In genomic region chr3:97662808-97663207, GRCh38 we compare ENCODE assay signal across 1 cellular context.
TF ChIP-seq lines count a peak whose summit lies in the region.

No MANE protein-coding gene starts in this region.

TF ChIP-seq in WTC11, 78 proteins besides CTCF, POLR2A, EP300 and RAD21:
- TF ChIP-seq, protein P1, sequence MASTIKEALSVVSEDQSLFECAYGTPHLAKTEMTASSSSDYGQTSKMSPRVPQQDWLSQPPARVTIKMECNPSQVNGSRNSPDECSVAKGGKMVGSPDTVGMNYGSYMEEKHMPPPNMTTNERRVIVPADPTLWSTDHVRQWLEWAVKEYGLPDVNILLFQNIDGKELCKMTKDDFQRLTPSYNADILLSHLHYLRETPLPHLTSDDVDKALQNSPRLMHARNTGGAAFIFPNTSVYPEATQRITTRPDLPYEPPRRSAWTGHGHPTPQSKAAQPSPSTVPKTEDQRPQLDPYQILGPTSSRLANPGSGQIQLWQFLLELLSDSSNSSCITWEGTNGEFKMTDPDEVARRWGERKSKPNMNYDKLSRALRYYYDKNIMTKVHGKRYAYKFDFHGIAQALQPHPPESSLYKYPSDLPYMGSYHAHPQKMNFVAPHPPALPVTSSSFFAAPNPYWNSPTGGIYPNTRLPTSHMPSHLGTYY (CRISPR knock-in tag; IDR thresholded peaks at IDR 0.05), result no peak
- TF ChIP-seq, protein P2, sequence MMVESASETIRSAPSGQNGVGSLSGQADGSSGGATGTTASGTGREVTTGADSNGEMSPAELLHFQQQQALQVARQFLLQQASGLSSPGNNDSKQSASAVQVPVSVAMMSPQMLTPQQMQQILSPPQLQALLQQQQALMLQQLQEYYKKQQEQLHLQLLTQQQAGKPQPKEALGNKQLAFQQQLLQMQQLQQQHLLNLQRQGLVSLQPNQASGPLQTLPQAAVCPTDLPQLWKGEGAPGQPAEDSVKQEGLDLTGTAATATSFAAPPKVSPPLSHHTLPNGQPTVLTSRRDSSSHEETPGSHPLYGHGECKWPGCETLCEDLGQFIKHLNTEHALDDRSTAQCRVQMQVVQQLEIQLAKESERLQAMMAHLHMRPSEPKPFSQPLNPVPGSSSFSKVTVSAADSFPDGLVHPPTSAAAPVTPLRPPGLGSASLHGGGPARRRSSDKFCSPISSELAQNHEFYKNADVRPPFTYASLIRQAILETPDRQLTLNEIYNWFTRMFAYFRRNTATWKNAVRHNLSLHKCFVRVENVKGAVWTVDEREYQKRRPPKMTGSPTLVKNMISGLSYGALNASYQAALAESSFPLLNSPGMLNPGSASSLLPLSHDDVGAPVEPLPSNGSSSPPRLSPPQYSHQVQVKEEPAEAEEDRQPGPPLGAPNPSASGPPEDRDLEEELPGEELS (CRISPR knock-in tag; IDR thresholded peaks at IDR 0.05), result peak; percentile 94; the same call in 1 of the 2 replicates
- TF ChIP-seq, protein P3, sequence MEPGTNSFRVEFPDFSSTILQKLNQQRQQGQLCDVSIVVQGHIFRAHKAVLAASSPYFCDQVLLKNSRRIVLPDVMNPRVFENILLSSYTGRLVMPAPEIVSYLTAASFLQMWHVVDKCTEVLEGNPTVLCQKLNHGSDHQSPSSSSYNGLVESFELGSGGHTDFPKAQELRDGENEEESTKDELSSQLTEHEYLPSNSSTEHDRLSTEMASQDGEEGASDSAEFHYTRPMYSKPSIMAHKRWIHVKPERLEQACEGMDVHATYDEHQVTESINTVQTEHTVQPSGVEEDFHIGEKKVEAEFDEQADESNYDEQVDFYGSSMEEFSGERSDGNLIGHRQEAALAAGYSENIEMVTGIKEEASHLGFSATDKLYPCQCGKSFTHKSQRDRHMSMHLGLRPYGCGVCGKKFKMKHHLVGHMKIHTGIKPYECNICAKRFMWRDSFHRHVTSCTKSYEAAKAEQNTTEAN (CRISPR knock-in tag; IDR thresholded peaks at IDR 0.05), result no peak
- no peak for TF ChIP-seq OVOL2 (CRISPR knock-in tag; IDR thresholded peaks at IDR 0.05; ENCODE audit: borderline replicate concordance)
- no peak for TF ChIP-seq NR2C2 (CRISPR knock-in tag; IDR thresholded peaks at IDR 0.05)
- TF ChIP-seq JUN (CRISPR knock-in tag; IDR thresholded peaks at IDR 0.05), result no peak
- TF ChIP-seq ZNF423 (CRISPR knock-in tag; IDR thresholded peaks at IDR 0.05), result peak; percentile 73
- TF ChIP-seq, protein P4, sequence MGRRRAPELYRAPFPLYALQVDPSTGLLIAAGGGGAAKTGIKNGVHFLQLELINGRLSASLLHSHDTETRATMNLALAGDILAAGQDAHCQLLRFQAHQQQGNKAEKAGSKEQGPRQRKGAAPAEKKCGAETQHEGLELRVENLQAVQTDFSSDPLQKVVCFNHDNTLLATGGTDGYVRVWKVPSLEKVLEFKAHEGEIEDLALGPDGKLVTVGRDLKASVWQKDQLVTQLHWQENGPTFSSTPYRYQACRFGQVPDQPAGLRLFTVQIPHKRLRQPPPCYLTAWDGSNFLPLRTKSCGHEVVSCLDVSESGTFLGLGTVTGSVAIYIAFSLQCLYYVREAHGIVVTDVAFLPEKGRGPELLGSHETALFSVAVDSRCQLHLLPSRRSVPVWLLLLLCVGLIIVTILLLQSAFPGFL (CRISPR knock-in tag; IDR thresholded peaks at IDR 0.05; ENCODE audit: borderline replicate concordance), result no peak
- no peak for TF ChIP-seq NFE2L1 (CRISPR knock-in tag; IDR thresholded peaks at IDR 0.05)
- TF ChIP-seq ETV6 (CRISPR knock-in tag; IDR thresholded peaks at IDR 0.05), result peak; percentile 68; the same call in 1 of the 2 replicates
- TF ChIP-seq, protein P5, sequence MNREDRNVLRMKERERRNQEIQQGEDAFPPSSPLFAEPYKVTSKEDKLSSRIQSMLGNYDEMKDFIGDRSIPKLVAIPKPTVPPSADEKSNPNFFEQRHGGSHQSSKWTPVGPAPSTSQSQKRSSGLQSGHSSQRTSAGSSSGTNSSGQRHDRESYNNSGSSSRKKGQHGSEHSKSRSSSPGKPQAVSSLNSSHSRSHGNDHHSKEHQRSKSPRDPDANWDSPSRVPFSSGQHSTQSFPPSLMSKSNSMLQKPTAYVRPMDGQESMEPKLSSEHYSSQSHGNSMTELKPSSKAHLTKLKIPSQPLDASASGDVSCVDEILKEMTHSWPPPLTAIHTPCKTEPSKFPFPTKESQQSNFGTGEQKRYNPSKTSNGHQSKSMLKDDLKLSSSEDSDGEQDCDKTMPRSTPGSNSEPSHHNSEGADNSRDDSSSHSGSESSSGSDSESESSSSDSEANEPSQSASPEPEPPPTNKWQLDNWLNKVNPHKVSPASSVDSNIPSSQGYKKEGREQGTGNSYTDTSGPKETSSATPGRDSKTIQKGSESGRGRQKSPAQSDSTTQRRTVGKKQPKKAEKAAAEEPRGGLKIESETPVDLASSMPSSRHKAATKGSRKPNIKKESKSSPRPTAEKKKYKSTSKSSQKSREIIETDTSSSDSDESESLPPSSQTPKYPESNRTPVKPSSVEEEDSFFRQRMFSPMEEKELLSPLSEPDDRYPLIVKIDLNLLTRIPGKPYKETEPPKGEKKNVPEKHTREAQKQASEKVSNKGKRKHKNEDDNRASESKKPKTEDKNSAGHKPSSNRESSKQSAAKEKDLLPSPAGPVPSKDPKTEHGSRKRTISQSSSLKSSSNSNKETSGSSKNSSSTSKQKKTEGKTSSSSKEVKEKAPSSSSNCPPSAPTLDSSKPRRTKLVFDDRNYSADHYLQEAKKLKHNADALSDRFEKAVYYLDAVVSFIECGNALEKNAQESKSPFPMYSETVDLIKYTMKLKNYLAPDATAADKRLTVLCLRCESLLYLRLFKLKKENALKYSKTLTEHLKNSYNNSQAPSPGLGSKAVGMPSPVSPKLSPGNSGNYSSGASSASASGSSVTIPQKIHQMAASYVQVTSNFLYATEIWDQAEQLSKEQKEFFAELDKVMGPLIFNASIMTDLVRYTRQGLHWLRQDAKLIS (CRISPR knock-in tag; IDR thresholded peaks at IDR 0.05; ENCODE audit: borderline replicate concordance), result no peak
- peak; percentile 55; the same call in 1 of the 2 replicates for TF ChIP-seq TEAD1 (CRISPR knock-in tag; IDR thresholded peaks at IDR 0.05)
- no peak for TF ChIP-seq ZNF512 (CRISPR knock-in tag; IDR thresholded peaks at IDR 0.05; ENCODE audit: borderline replicate concordance)
- TF ChIP-seq, protein P6, sequence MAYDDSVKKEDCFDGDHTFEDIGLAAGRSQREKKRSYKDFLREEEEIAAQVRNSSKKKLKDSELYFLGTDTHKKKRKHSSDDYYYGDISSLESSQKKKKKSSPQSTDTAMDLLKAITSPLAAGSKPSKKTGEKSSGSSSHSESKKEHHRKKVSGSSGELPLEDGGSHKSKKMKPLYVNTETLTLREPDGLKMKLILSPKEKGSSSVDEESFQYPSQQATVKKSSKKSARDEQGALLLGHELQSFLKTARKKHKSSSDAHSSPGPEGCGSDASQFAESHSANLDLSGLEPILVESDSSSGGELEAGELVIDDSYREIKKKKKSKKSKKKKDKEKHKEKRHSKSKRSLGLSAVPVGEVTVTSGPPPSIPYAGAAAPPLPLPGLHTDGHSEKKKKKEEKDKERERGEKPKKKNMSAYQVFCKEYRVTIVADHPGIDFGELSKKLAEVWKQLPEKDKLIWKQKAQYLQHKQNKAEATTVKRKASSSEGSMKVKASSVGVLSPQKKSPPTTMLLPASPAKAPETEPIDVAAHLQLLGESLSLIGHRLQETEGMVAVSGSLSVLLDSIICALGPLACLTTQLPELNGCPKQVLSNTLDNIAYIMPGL (CRISPR knock-in tag; IDR thresholded peaks at IDR 0.05), result no peak
- no peak for TF ChIP-seq SMAD4 (CRISPR knock-in tag; IDR thresholded peaks at IDR 0.05)
- no peak for TF ChIP-seq SP1 (CRISPR knock-in tag; conservative IDR thresholded peaks at IDR 0.05)
- no peak for TF ChIP-seq ESRRA (CRISPR knock-in tag; IDR thresholded peaks at IDR 0.05; ENCODE audit: borderline replicate concordance)
- TF ChIP-seq ZNF219 (CRISPR knock-in tag; IDR thresholded peaks at IDR 0.05; ENCODE audit: borderline replicate concordance), result no peak
- TF ChIP-seq, protein P7, sequence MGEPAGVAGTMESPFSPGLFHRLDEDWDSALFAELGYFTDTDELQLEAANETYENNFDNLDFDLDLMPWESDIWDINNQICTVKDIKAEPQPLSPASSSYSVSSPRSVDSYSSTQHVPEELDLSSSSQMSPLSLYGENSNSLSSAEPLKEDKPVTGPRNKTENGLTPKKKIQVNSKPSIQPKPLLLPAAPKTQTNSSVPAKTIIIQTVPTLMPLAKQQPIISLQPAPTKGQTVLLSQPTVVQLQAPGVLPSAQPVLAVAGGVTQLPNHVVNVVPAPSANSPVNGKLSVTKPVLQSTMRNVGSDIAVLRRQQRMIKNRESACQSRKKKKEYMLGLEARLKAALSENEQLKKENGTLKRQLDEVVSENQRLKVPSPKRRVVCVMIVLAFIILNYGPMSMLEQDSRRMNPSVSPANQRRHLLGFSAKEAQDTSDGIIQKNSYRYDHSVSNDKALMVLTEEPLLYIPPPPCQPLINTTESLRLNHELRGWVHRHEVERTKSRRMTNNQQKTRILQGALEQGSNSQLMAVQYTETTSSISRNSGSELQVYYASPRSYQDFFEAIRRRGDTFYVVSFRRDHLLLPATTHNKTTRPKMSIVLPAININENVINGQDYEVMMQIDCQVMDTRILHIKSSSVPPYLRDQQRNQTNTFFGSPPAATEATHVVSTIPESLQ (CRISPR knock-in tag; IDR thresholded peaks at IDR 0.05), result no peak
- peak; percentile 77; the same call in 1 of the 2 replicates for TF ChIP-seq ZSCAN18 (CRISPR knock-in tag; IDR thresholded peaks at IDR 0.05)
- TF ChIP-seq RORB (CRISPR knock-in tag; IDR thresholded peaks at IDR 0.05), result no peak
- no peak for TF ChIP-seq ZNF671 (CRISPR knock-in tag; IDR thresholded peaks at IDR 0.05)
- no peak for TF ChIP-seq ZBTB21 (CRISPR knock-in tag; IDR thresholded peaks at IDR 0.05; ENCODE audit: borderline replicate concordance)
TF ChIP-seq in WTC11: peak in this region for 5.
